Comparison of ENCODE assay signal across 1 cellular context in the genomic region with DNA sequence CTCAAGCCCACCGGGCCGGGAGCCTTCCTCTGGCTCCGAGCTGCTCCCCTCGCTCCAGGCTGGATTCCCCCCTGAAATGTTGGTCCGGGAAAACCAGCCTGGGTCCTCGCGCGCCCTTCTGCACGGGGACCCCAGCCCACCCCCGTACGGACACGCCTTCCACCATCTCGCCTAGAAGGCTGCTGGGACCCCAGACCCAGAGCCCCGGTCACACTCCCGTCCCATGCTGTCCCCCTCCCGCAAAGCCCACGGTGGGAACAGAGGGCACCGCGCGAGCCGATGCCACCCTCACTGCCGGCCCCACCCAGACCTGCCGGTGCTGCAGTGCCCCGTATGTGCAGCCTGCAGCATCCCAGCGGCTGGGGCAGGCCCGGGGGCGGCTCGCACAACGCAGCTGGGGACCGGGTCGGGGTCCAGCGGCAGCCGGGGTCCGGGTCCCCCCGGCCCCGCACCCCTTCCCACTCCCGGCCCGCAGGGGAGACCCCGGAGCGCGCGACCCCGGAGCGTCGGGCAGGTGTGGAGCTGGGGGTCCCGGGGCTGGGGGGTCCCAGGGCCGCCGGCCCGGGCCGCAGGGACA.
TF ChIP-seq lines count a peak whose summit lies in the region.

No MANE protein-coding gene starts in this region.

TF ChIP-seq in H1, 55 proteins besides CTCF, POLR2A, EP300 and RAD21:
- TF ChIP-seq RNF2 (IDR thresholded peaks at IDR 0.05; ENCODE audit: borderline replicate concordance, low read depth, low read length, missing control alignments, poor library complexity, severe bottlenecking) (peak; percentile 14), EZH2 (IDR thresholded peaks at IDR 0.05; ENCODE audit: low read depth, low read length, severe bottlenecking) (peak; percentile 86), YY1 (IDR thresholded peaks at IDR 0.05; ENCODE audit: low read depth, low read length) (no peak), SUZ12 (IDR thresholded peaks at IDR 0.05; ENCODE audit: low read length) (peak; percentile 67; the same call in 1 of the 2 replicates), TAF7 (optimal IDR thresholded peaks at IDR 0.05; ENCODE audit: borderline replicate concordance, low read depth, low read length) (no peak), KDM4A (IDR thresholded peaks at IDR 0.05; ENCODE audit: low read depth, low read length, severe bottlenecking) (peak; percentile 88), BACH1 (IDR thresholded peaks at IDR 0.05; ENCODE audit: low read length) (peak; percentile 19; the same call in 1 of the 2 replicates)
